ENCODE assay signal across 1 cellular context in genomic region chr19:38851622-38852230, GRCh38.
TF ChIP-seq lines count a peak whose summit lies in the region.

No MANE protein-coding gene starts in this region.

TF ChIP-seq in HepG2, 621 proteins besides CTCF, POLR2A, EP300 and RAD21 (continued from another document and continues in another):
- TF ChIP-seq, protein P1, sequence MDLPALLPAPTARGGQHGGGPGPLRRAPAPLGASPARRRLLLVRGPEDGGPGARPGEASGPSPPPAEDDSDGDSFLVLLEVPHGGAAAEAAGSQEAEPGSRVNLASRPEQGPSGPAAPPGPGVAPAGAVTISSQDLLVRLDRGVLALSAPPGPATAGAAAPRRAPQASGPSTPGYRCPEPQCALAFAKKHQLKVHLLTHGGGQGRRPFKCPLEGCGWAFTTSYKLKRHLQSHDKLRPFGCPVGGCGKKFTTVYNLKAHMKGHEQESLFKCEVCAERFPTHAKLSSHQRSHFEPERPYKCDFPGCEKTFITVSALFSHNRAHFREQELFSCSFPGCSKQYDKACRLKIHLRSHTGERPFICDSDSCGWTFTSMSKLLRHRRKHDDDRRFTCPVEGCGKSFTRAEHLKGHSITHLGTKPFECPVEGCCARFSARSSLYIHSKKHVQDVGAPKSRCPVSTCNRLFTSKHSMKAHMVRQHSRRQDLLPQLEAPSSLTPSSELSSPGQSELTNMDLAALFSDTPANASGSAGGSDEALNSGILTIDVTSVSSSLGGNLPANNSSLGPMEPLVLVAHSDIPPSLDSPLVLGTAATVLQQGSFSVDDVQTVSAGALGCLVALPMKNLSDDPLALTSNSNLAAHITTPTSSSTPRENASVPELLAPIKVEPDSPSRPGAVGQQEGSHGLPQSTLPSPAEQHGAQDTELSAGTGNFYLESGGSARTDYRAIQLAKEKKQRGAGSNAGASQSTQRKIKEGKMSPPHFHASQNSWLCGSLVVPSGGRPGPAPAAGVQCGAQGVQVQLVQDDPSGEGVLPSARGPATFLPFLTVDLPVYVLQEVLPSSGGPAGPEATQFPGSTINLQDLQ (CRISPR knock-in tag; IDR thresholded peaks at IDR 0.05) = no peak
- TF ChIP-seq, protein P2, sequence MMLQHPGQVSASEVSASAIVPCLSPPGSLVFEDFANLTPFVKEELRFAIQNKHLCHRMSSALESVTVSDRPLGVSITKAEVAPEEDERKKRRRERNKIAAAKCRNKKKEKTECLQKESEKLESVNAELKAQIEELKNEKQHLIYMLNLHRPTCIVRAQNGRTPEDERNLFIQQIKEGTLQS (CRISPR knock-in tag; IDR thresholded peaks at IDR 0.05) = no peak; the same call in 1 of the 2 replicates
- TF ChIP-seq PPARG (CRISPR knock-in tag; conservative IDR thresholded peaks at IDR 0.05) = no peak
- TF ChIP-seq U2AF1 (optimal IDR thresholded peaks at IDR 0.05; ENCODE audit: low read depth, low read length) = no peak
- TF ChIP-seq ZMAT3 (CRISPR knock-in tag; conservative IDR thresholded peaks at IDR 0.05) = no peak
- TF ChIP-seq ZNF570 (CRISPR knock-in tag; IDR thresholded peaks at IDR 0.05; ENCODE audit: borderline replicate concordance) = no peak
- peak; percentile 83; the same call in 1 of the 2 replicates for TF ChIP-seq ZNF761 (CRISPR knock-in tag; conservative IDR thresholded peaks at IDR 0.05)
- TF ChIP-seq DPF2 (CRISPR knock-in tag; IDR thresholded peaks at IDR 0.05; ENCODE audit: borderline replicate concordance, low read depth) = no peak
- peak; percentile 24; the same call in 1 of the 2 replicates for TF ChIP-seq HCFC1 (IDR thresholded peaks at IDR 0.05; ENCODE audit: low read depth, low read length)
- 0 out of 2 replicates have a peak, but pooled peaks have one; percentile 41 for TF ChIP-seq ZNF276 (CRISPR knock-in tag; IDR thresholded peaks at IDR 0.05; ENCODE audit: low read depth)
- no peak for TF ChIP-seq ZNF383 (CRISPR knock-in tag; IDR thresholded peaks at IDR 0.05; ENCODE audit: borderline replicate concordance)
- TF ChIP-seq HOXA9 (CRISPR knock-in tag; IDR thresholded peaks at IDR 0.05; ENCODE audit: borderline replicate concordance) = peak; percentile 57; the same call in 1 of the 2 replicates
- peak; percentile 17; the same call in 1 of the 2 replicates for TF ChIP-seq AHR (CRISPR knock-in tag; IDR thresholded peaks at IDR 0.05)
- TF ChIP-seq ARHGAP35 (CRISPR knock-in tag; IDR thresholded peaks at IDR 0.05; ENCODE audit: borderline replicate concordance) = no peak; the same call in 1 of the 2 replicates
- TF ChIP-seq FLYWCH1 (CRISPR knock-in tag; IDR thresholded peaks at IDR 0.05) = no peak
- TF ChIP-seq ZBTB7B (CRISPR knock-in tag; IDR thresholded peaks at IDR 0.05) = 0 out of 2 replicates have a peak, but pooled peaks have one; percentile 36
- TF ChIP-seq ZNF329 (CRISPR knock-in tag; IDR thresholded peaks at IDR 0.05; ENCODE audit: low read depth) = peak; percentile 76; the same call in 1 of the 2 replicates
- TF ChIP-seq ZNF567 (CRISPR knock-in tag; IDR thresholded peaks at IDR 0.05; ENCODE audit: borderline replicate concordance) = no peak
- TF ChIP-seq, protein P3, sequence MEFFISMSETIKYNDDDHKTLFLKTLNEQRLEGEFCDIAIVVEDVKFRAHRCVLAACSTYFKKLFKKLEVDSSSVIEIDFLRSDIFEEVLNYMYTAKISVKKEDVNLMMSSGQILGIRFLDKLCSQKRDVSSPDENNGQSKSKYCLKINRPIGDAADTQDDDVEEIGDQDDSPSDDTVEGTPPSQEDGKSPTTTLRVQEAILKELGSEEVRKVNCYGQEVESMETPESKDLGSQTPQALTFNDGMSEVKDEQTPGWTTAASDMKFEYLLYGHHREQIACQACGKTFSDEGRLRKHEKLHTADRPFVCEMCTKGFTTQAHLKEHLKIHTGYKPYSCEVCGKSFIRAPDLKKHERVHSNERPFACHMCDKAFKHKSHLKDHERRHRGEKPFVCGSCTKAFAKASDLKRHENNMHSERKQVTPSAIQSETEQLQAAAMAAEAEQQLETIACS (CRISPR knock-in tag; IDR thresholded peaks at IDR 0.05) = no peak; the same call in 1 of the 2 replicates
- TF ChIP-seq ZNF30 (CRISPR knock-in tag; IDR thresholded peaks at IDR 0.05) = no peak
- TF ChIP-seq, protein P4, sequence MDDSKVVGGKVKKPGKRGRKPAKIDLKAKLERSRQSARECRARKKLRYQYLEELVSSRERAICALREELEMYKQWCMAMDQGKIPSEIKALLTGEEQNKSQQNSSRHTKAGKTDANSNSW (CRISPR knock-in tag; IDR thresholded peaks at IDR 0.05; ENCODE audit: borderline replicate concordance) = no peak
- TF ChIP-seq ZNF703 (CRISPR knock-in tag; IDR thresholded peaks at IDR 0.05; ENCODE audit: borderline replicate concordance) = no peak
- TF ChIP-seq ZNF839 (CRISPR knock-in tag; IDR thresholded peaks at IDR 0.05; ENCODE audit: borderline replicate concordance) = no peak
- TF ChIP-seq, protein P5, sequence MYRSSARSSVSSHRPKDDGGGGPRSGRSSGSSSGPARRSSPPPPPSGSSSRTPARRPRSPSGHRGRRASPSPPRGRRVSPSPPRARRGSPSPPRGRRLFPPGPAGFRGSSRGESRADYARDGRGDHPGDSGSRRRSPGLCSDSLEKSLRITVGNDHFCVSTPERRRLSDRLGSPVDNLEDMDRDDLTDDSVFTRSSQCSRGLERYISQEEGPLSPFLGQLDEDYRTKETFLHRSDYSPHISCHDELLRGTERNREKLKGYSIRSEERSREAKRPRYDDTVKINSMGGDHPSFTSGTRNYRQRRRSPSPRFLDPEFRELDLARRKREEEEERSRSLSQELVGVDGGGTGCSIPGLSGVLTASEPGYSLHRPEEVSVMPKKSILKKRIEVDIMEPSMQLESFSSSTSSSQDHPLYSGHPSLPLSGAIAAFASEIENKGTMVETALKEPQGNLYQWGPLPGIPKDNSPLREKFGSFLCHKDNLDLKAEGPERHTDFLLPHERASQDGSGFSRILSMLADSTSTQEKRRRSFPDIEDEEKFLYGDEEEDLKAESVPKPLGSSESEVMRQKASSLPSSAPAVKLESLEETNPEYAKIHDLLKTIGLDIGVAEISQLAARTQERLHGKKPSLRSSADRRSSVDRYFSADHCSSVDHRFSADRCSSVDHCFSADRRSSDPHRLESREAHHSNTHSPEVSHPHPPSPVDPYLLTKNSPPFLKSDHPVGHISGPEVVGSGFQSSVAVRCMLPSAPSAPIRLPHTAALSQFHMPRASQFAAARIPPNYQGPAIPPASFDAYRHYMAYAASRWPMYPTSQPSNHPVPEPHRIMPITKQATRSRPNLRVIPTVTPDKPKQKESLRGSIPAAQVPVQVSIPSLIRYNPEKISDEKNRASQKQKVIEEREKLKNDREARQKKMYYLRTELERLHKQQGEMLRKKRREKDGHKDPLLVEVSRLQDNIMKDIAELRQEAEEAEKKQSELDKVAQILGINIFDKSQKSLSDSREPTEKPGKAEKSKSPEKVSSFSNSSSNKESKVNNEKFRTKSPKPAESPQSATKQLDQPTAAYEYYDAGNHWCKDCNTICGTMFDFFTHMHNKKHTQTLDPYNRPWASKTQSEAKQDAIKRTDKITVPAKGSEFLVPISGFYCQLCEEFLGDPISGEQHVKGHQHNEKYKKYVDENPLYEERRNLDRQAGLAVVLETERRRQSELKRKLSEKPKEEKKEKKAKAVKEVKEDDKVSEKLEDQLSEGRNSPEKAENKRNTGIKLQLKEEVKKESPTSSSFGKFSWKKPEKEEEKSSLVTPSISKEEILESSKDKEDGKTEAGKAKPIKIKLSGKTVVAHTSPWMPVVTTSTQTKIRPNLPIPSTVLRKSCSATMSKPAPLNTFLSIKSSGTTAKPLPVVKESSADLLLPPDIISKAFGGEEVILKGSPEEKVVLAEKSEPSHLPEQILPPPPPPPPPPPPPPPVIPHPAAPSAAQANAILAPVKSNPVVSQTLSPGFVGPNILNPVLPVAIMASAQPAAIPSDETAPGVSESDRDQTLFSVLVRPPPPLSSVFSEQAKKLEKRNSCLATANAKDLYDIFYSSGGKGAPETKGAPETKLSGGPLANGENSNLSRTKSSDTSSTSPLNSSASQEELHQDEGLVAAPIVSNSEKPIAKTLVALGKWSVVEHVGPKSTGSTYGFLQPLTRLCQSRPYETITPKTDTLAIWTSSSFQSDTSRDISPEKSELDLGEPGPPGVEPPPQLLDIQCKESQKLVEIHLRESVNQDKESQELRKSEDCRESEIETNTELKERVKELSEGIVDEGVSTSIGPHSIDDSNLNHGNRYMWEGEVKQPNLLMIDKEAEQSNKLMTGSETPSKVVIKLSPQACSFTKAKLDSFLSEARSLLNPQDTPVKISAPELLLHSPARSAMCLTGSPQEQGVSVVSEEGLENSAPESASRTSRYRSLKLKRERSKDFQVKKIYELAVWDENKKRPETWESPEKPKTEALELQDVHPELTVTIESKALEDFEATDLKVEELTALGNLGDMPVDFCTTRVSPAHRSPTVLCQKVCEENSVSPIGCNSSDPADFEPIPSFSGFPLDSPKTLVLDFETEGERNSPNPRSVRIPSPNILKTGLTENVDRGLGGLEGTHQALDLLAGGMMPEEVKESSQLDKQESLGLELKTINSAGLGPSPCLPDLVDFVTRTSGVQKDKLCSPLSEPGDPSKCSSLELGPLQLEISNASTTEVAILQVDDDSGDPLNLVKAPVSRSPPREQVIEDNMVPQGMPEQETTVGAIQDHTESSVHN (CRISPR knock-in tag; IDR thresholded peaks at IDR 0.05) = no peak; the same call in 1 of the 2 replicates
- no peak for TF ChIP-seq ZNF333 (CRISPR knock-in tag; IDR thresholded peaks at IDR 0.05; ENCODE audit: borderline replicate concordance)
- TF ChIP-seq NR2F1 (CRISPR knock-in tag; IDR thresholded peaks at IDR 0.05) = no peak
- no peak for TF ChIP-seq ATM (IDR thresholded peaks at IDR 0.05; ENCODE audit: borderline replicate concordance)
- TF ChIP-seq HNRNPK (IDR thresholded peaks at IDR 0.05; ENCODE audit: low read depth, low read length, poor library complexity, severe bottlenecking) = peak; percentile 89
- TF ChIP-seq NFE2L1 (CRISPR knock-in tag; IDR thresholded peaks at IDR 0.05; ENCODE audit: borderline replicate concordance) = no peak
- no peak for TF ChIP-seq HMGA1 (CRISPR knock-in tag; conservative IDR thresholded peaks at IDR 0.05)
- TF ChIP-seq, protein P6, sequence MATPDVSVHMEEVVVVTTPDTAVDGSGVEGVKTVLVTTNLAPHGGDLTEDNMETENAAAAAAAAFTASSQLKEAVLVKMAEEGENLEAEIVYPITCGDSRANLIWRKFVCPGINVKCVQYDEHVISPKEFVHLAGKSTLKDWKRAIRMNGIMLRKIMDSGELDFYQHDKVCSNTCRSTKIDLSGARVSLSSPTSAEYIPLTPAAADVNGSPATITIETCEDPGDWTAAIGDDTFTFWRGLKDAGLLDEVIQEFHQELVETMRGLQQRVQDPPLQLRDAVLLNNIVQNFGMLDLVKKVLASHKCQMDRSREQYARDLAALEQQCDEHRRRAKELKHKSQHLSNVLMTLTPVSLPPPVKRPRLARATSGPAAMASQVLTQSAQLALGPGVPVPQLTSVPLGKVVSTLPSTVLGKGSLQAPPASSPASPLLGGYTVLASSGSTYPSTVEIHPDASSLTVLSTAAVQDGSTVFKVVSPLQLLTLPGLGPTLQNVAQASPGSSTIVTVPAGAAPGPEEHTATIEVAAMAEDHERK (CRISPR knock-in tag; IDR thresholded peaks at IDR 0.05; ENCODE audit: low read depth) = peak; percentile 71
- TF ChIP-seq MLLT10 (CRISPR knock-in tag; IDR thresholded peaks at IDR 0.05) = no peak
- peak; percentile 62; the same call in 1 of the 2 replicates for TF ChIP-seq CBFB (CRISPR knock-in tag; IDR thresholded peaks at IDR 0.05)
- TF ChIP-seq ZZZ3 (CRISPR knock-in tag; IDR thresholded peaks at IDR 0.05; ENCODE audit: borderline replicate concordance) = no peak
- TF ChIP-seq FOXA1 (IDR thresholded peaks at IDR 0.05) = no peak
- no peak for TF ChIP-seq FOXA1 (CRISPR knock-in tag; IDR thresholded peaks at IDR 0.05)
- TF ChIP-seq CCDC6 (CRISPR knock-in tag; IDR thresholded peaks at IDR 0.05) = peak; percentile 20; the same call in 1 of the 2 replicates
- no peak for TF ChIP-seq MAF1 (CRISPR knock-in tag; IDR thresholded peaks at IDR 0.05; ENCODE audit: borderline replicate concordance)
- no peak for TF ChIP-seq ZBTB1 (CRISPR knock-in tag; IDR thresholded peaks at IDR 0.05; ENCODE audit: borderline replicate concordance)
- no peak for TF ChIP-seq BCLAF1 (IDR thresholded peaks at IDR 0.05)
- no peak for TF ChIP-seq ZFP90 (CRISPR knock-in tag; IDR thresholded peaks at IDR 0.05; ENCODE audit: borderline replicate concordance)
- TF ChIP-seq ZNF83 (CRISPR knock-in tag; IDR thresholded peaks at IDR 0.05; ENCODE audit: borderline replicate concordance) = no peak
- TF ChIP-seq BORCS8-MEF2B (CRISPR knock-in tag; IDR thresholded peaks at IDR 0.05) = peak; percentile 25; the same call in 1 of the 2 replicates
- TF ChIP-seq RXRB (CRISPR knock-in tag; IDR thresholded peaks at IDR 0.05; ENCODE audit: borderline replicate concordance) = peak; percentile 50
- no peak for TF ChIP-seq HOXA7 (CRISPR knock-in tag; IDR thresholded peaks at IDR 0.05)
- peak; percentile 70 for TF ChIP-seq TAF1 (CRISPR knock-in tag; IDR thresholded peaks at IDR 0.05)
